Comparison of ENCODE assay signal across 1 cellular context in the genomic region with DNA sequence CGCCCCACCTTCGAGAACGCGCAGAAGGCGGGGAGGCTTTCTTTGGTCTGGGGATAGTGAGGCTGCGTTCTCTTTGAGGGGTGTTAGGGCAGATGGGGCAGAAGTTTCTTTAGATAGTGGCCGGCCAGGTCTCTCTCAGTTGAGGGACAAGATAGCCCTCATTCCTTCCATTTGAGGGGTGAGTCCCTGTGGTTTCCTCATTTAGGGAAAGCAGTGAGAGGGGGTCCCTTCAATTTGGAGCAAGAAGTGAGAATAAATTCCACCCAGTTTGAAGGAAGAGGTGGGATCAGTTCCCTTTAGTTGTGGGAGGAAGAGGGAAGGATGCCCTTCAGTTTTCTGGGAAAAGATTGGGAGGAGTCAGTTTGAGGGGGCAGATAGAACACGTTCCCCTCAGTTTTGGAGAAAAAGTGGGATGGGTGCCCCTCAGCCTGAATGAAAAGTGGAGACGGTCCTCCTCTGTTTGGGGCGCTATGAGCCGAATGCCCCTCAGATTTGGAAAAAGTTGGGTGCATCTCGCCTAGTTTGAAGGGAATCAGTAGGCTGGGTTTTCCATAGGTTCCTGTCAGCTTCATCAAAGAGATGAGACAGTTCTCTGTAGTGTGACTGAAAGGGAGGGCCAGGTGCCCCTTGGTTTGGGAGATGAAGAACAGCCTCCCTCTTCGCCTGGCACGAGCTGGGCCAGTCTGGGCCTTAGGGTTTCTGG.
TF ChIP-seq lines count a peak whose summit lies in the region.

No MANE protein-coding gene starts in this region.

TF ChIP-seq in A549, 52 proteins besides CTCF, POLR2A, EP300 and RAD21 (continued from another document):
- TF ChIP-seq, protein P1, sequence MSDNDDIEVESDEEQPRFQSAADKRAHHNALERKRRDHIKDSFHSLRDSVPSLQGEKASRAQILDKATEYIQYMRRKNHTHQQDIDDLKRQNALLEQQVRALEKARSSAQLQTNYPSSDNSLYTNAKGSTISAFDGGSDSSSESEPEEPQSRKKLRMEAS (IDR thresholded peaks at IDR 0.05) = peak; percentile 27
- no peak for TF ChIP-seq NR3C1 (IDR thresholded peaks at IDR 0.05)
- TF ChIP-seq HOXB13 (CRISPR knock-in tag; IDR thresholded peaks at IDR 0.05; ENCODE audit: low read depth) = 0 out of 2 replicates have a peak, but pooled peaks have one; percentile 39
- TF ChIP-seq HEYL (CRISPR knock-in tag; IDR thresholded peaks at IDR 0.05) = no peak
- TF ChIP-seq, protein P2, sequence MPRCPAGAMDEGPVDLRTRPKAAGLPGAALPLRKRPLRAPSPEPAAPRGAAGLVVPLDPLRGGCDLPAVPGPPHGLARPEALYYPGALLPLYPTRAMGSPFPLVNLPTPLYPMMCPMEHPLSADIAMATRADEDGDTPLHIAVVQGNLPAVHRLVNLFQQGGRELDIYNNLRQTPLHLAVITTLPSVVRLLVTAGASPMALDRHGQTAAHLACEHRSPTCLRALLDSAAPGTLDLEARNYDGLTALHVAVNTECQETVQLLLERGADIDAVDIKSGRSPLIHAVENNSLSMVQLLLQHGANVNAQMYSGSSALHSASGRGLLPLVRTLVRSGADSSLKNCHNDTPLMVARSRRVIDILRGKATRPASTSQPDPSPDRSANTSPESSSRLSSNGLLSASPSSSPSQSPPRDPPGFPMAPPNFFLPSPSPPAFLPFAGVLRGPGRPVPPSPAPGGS (IDR thresholded peaks at IDR 0.05) = 0 out of 3 replicates have a peak, but pooled peaks have one; percentile 6
- 0 out of 5 replicates have a peak, but pooled peaks of 1 of the 2 experiments have one; percentile 10 for TF ChIP-seq JUN (IDR thresholded peaks at IDR 0.05)
- TF ChIP-seq EHMT2 (IDR thresholded peaks at IDR 0.05; ENCODE audit: low read depth) = no peak
TF ChIP-seq in A549: peak in this region for 6.
